8 cellular contexts compared by ENCODE assay signal in genomic region chr6:33317668-33318425, GRCh38. TPM values are rescaled to one million over a fixed set of nuclear protein-coding genes. Genes with fewer than 3 reads are reported as not detected.
DNase-seq lines count a peak whose midpoint lies in the region; ATAC-seq and TF ChIP-seq lines count a peak whose summit lies in the region.

Gene ZBTB22 (minus strand): TSS chr6:33317744. CDS start chr6:33316916, 828 bp downstream.

- H2AFZ ChIP-seq in trophoblast cell (ENCODE audit: insufficient read depth, low read length, poor library complexity) = peak within 1 kb of the TSS; percentile 30

- H3K4ac ChIP-seq in trophoblast cell (ENCODE audit: low read depth, low read length) = no peak within 1 kb of the TSS

- H3K27me3 ChIP-seq in adipocyte (replicated peaks; ENCODE audit: control insufficient read depth, insufficient read depth, low read length) = no peaks in the 10 kb centered on the region
- H3K27me3 ChIP-seq in cardiac muscle cell = no peaks in the 10 kb centered on the region
- H3K27me3 ChIP-seq in trophoblast cell (ENCODE audit: insufficient read depth, low read length) = no peaks in the 10 kb centered on the region

- peaks cover 15% of the 10 kb centered on the region for H3K36me3 ChIP-seq in adipocyte (ENCODE audit: control insufficient read depth, insufficient read depth, low read length, severe bottlenecking)
- peaks cover 21% of the 10 kb centered on the region for H3K36me3 ChIP-seq in cardiac muscle cell
- peaks cover 35 to 38% of the 10 kb centered on the region in 2 experiments for H3K36me3 ChIP-seq in trophoblast cell (ENCODE audit: control insufficient read depth in 1 of 2, insufficient read depth in 2 of 2, low read length in 2 of 2)

- peak within 1 kb of the TSS; percentile 37 for H4K8ac ChIP-seq in trophoblast cell (ENCODE audit: low read depth, low read length)

- peak within 1 kb of the TSS; percentile 100 for H3K27ac Mint-ChIP-seq in type B pancreatic cell

- H3K79me1 ChIP-seq in trophoblast cell (ENCODE audit: low read length) = peaks cover 25% of the 10 kb centered on the region

- peak within 1 kb of the TSS; percentile 25 for H4K91ac ChIP-seq in trophoblast cell (ENCODE audit: low read depth, low read length)

- no peak within 1 kb of the TSS for H2BK12ac ChIP-seq in trophoblast cell (ENCODE audit: low read length)

- no CpG with 5 or more reads among the region's 45 CpGs for WGBS in trophoblast cell (ENCODE audit: extremely low coverage, insufficient coverage, insufficient read length)

- H3K9me3 ChIP-seq in adipocyte (ENCODE audit: control insufficient read depth, low read length) (no peaks in the 10 kb centered on the region), cardiac muscle cell (ENCODE audit: low read depth) (no peaks in the 10 kb centered on the region), trophoblast cell (ENCODE audit: insufficient read depth, low read depth, low read length) (no peaks in the 10 kb centered on the region)

- ATAC-seq in HG02678 (IDR thresholded peaks at IDR 0.05; ENCODE audit: unreplicated experiment) = peak; percentile 57

- H2BK120ac ChIP-seq in trophoblast cell (ENCODE audit: insufficient read depth, low read length, poor library complexity) = peak within 1 kb of the TSS; percentile 21

- peak within 1 kb of the TSS; percentile 80 for H3K9ac ChIP-seq in adipocyte (ENCODE audit: low read length)
- H3K9ac ChIP-seq in trophoblast cell (ENCODE audit: low read length) = peak within 1 kb of the TSS; percentile 16

- DNase-seq in GM10248 (ENCODE audit: extremely low spot score) (peak; percentile 89), NCI-H1417 treated with DMSO at 0.1 percent for 48 hours (lab: John Stamatoyannopoulos, UW) (peak; percentile 79), SW480 (ENCODE audit: low spot score) (peak; percentile 97), adipocyte (ENCODE audit: low read depth) (peak; percentile 100), cardiac muscle cell (ENCODE audit: low read depth in 1 of 2, low spot score in 1 of 2) (peak; percentile 100), trophoblast cell (peak; percentile 99 to 100), type B pancreatic cell (ENCODE audit: extremely low spot score, unreplicated experiment) (peak; percentile 96)

- no peak within 1 kb of the TSS for H4K12ac ChIP-seq in trophoblast cell (ENCODE audit: low read depth, low read length)

- H3K36me3 Mint-ChIP-seq in type B pancreatic cell = peaks cover 12% of the 10 kb centered on the region

- H3K18ac ChIP-seq in trophoblast cell (ENCODE audit: low read length) = peak within 1 kb of the TSS; percentile 60

- H3K4me2 ChIP-seq in trophoblast cell (ENCODE audit: low read length) = peak within 1 kb of the TSS; percentile 73

- H3K4me3 Mint-ChIP-seq in type B pancreatic cell = peak within 1 kb of the TSS; percentile 100

- peak within 1 kb of the TSS; percentile 85 for H3K4me3 ChIP-seq in adipocyte (ENCODE audit: low read length)
- H3K4me3 ChIP-seq in cardiac muscle cell = peak within 1 kb of the TSS; percentile 58
- H3K4me3 ChIP-seq in trophoblast cell (ENCODE audit: low read depth, low read length) = peak within 1 kb of the TSS; percentile 73

- peaks cover 52% of the 10 kb centered on the region for H3K4me1 Mint-ChIP-seq in type B pancreatic cell (ENCODE audit: unreplicated experiment)

- CTCF ChIA-PET in GM10248 (lab: Yijun Ruan, JAX) = interaction anchor here (0.8 to 3.3 kb wide), 7 partner anchors 13 to 382 kb away, joined by 3 to 13 read pairs (median 4); partner anchors contain the start of genes B3GALT4 and RGL2

- H3K27me3 Mint-ChIP-seq in type B pancreatic cell = no peaks in the 10 kb centered on the region

- peaks cover 56% of the 10 kb centered on the region for H3K4me1 ChIP-seq in adipocyte (ENCODE audit: control insufficient read depth, insufficient read depth, low read length)
- H3K4me1 ChIP-seq in cardiac muscle cell (ENCODE audit: low read depth) = peaks cover 8% of the 10 kb centered on the region
- peaks cover 21 to 32% of the 10 kb centered on the region in 2 experiments for H3K4me1 ChIP-seq in trophoblast cell (ENCODE audit: control insufficient read depth in 1 of 2, insufficient read depth in 2 of 2, low read length in 2 of 2)

- H3K27ac ChIP-seq in cardiac muscle cell (peak within 1 kb of the TSS; percentile 85), trophoblast cell (ENCODE audit: low read depth, low read length) (peak within 1 kb of the TSS; percentile 80)

- H3K23ac ChIP-seq in trophoblast cell (ENCODE audit: low read length) = no peak within 1 kb of the TSS

- H3K9me3 Mint-ChIP-seq in type B pancreatic cell = no peaks in the 10 kb centered on the region

- H3K14ac ChIP-seq in trophoblast cell (ENCODE audit: low read length) = peak within 1 kb of the TSS; percentile 37

- no peak within 1 kb of the TSS for H2AK5ac ChIP-seq in trophoblast cell (ENCODE audit: low read length)

- TF ChIP-seq CTCF in GM10248 (IDR thresholded peaks at IDR 0.05; ENCODE audit: control extremely low read depth, extremely low read depth, low read depth, missing control alignments) (no peak), cardiac muscle cell (IDR thresholded peaks at IDR 0.05; ENCODE audit: low read depth, low read length) (no peak), type B pancreatic cell (conservative IDR thresholded peaks at IDR 0.05) (no peak)

- H3K79me2 ChIP-seq in trophoblast cell (ENCODE audit: control insufficient read depth, insufficient read depth, low read length, poor library complexity) = peaks cover 20% of the 10 kb centered on the region

- H2BK5ac ChIP-seq in trophoblast cell (ENCODE audit: low read depth, low read length, poor library complexity) = peak within 1 kb of the TSS; percentile 38

- POLR2A ChIA-PET in GM10248 (lab: Yijun Ruan, JAX) = interaction anchor here (0.6 to 1.6 kb wide), 9 partner anchors 17 to 518 kb away, joined by 3 to 17 read pairs (median 6); partner anchors contain the start of genes B3GALT4, HLA-DPB1, RGL2 and RPS18

RNA-seq across cellular contexts. Expression of gene ZBTB22, which starts in this region (rescaled TPM):
- total RNA-seq in cardiac muscle cell = 37.0 and 48.0 TPM in 2 replicates
- polyA plus RNA-seq in cardiac muscle cell = 29.1 and 40.7 TPM in 2 replicates
- polyA plus RNA-seq in trophoblast cell (2013) = 10.8 and 10.9 TPM in 2 replicates
- total RNA-seq in type B pancreatic cell (ENCODE audit: low replicate concordance) = 21.1 and 22.2 TPM in 2 replicates

Comparison
In these comparisons a context has a peak if more than half of its experiments do, and no peak if none do; other contexts are left out.
1. Peak in every context shown above with its lines: DNase-seq, ATAC-seq, H3K4me3 ChIP-seq and H3K27ac ChIP-seq.